ENCODE assay signal across 22 cellular contexts in the genomic region with DNA sequence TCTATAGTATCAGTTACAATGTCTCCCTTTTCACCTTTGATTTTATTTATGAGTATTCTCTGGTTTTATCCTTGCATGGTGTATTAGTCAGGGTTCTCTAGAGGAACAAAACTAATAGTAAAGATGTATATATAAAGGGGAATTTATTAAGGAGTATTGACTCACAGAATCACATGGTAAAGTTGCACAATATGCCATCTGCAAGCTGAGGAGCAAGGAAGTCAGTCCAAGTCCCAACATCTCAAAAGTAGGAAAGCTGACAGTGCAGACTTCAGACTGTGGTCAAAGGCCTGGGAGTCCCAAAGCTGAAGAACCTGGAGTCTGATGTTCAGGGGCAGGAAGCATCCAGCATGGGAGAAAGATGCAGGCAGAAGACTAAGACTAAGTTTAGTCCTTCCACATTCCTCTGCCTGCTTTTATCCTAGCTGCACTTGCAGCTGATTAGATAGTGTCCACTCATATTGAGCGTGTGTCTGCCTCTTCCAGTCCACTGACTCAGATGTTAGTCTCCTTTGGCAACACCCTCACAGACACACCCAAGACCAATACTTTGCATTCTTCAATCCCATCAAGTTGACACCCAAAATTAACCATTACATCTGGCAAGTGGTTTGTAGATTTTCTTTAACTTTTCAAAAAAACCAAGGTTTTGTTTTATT.
A peak's percentile ranks its signal among the peaks of the same experiment; 100 is the strongest.
DNase-seq lines count a peak whose midpoint lies in the region; ATAC-seq, FAIRE-seq and TF ChIP-seq lines count a peak whose summit lies in the region.
"Had no signal": no experiment of that assay in that cellular context is flagged by ENCODE, and none has a peak within 500 bp of the region (broad histone marks: within the 10 kb centered on the region; RNA-seq: fewer than 3 reads in every experiment).

No MANE protein-coding gene starts in this region.

- H4K20me1 ChIP-seq in H1 (replicated peaks in 1 of 2; ENCODE audit: control insufficient read depth in 1 of 2, insufficient read depth in 2 of 2, low read length in 2 of 2) = no peaks in the 10 kb centered on the region

- H2BK12ac ChIP-seq in H1 (ENCODE audit: low read depth, low read length) = no peak overlapping the region

- ATAC-seq in foreskin keratinocyte (peak; percentile 88), GM21526 (IDR thresholded peaks at IDR 0.05; ENCODE audit: low FRiP score, unreplicated experiment) (no peak)
- no peak for ATAC-seq in activated T-cell treated with anti-CD3 and anti-CD28 coated beads, Interleukin-2, amount 50 U/mL, for 4 hours
- ATAC-seq: HCT116 had no signal

- DNase-seq in ELR (ENCODE audit: low read depth) (peak; percentile 22), RKO (ENCODE audit: low spot score) (peak; percentile 1), H1 (ENCODE audit: low read depth in 1 of 2, low spot score in 2 of 2) (no peak), foreskin keratinocyte (peak; percentile 47 to 66), NCI-H146 (lab: John Stamatoyannopoulos, UW) (no peak)
- DNase-seq in activated T-cell treated with anti-CD3 and anti-CD28 coated beads, Interleukin-2, amount 50 U/mL, for 4 hours = no peak
- DNase-seq in activated CD4-positive, alpha-beta T cell treated with anti-CD3 and anti-CD28 coated beads for 1 hour = no peak
- DNase-seq: ACHN; BE2C; CD4-positive, alpha-beta memory T cell; DMS153; DMS79 treated with DMSO at 0.1 percent for 48 hours; EL; GDM1; IMR-90 had no signal

- no peak for FAIRE-seq in H1 (lab: Jason Lieb, UNC)
- FAIRE-seq: GM12892, GM19239, H54 had no signal

- H2BK5ac ChIP-seq in H1 (ENCODE audit: low read depth, low read length) = no peak overlapping the region

- no peaks in the 10 kb centered on the region for H3K79me1 ChIP-seq in H1 (ENCODE audit: low read depth, low read length)

- no peak overlapping the region for H4K91ac ChIP-seq in H1 (replicated peaks; ENCODE audit: insufficient read length, low read length)

- H3K9me3 ChIP-seq in H1 (ENCODE audit: insufficient read depth in 2 of 2, low read depth in 1 of 2, low read length in 1 of 2) = no peaks in the 10 kb centered on the region
- H3K9me3 ChIP-seq: BE2C had no signal

- TF ChIP-seq CTCF in H1 (IDR thresholded peaks at IDR 0.05; ENCODE audit: control extremely low read depth in 1 of 3, insufficient read depth in 1 of 3, low read depth in 1 of 3, low read length in 3 of 3) = no peak
- no peak for TF ChIP-seq CTCF in foreskin keratinocyte (conservative IDR thresholded peaks at IDR 0.05)

- 0 out of 2 replicates have a peak overlapping the region, but pooled peaks have one; percentile 13 for H2AFZ ChIP-seq in H1 (ENCODE audit: low read length)

- no peak overlapping the region for H3K4me3 Mint-ChIP-seq in activated T-cell treated with anti-CD3 and anti-CD28 coated beads, Interleukin-2, amount 50 U/mL, for 4 hours
- H3K4me3 Mint-ChIP-seq: CD4-positive, alpha-beta memory T cell had no signal

- H3K9me3 Mint-ChIP-seq in activated T-cell treated with anti-CD3 and anti-CD28 coated beads, Interleukin-2, amount 50 U/mL, for 4 hours = peaks cover 24% of the 10 kb centered on the region

- no peaks in the 10 kb centered on the region for H3K36me3 ChIP-seq in H1 (ENCODE audit: control insufficient read depth in 2 of 4, insufficient read depth in 4 of 4, low read length in 3 of 4)
- H3K36me3 ChIP-seq: BE2C had no signal

- H4K5ac ChIP-seq in H1 (ENCODE audit: insufficient read length, low read depth, low read length) = no peak overlapping the region

- H3K18ac ChIP-seq in H1 (ENCODE audit: extremely low read depth, low read length) = no peak overlapping the region

- no peak overlapping the region for H3K4ac ChIP-seq in H1 (replicated peaks; ENCODE audit: insufficient read length, low read depth, low read length)

- H3K23ac ChIP-seq in H1 (ENCODE audit: insufficient read length) = no peak overlapping the region

- no peaks in the 10 kb centered on the region for H3K79me2 ChIP-seq in H1 (ENCODE audit: control insufficient read depth in 1 of 2, insufficient read depth in 2 of 2, low read length in 2 of 2)

- no peaks in the 10 kb centered on the region for H3K27me3 Mint-ChIP-seq in activated T-cell treated with anti-CD3 and anti-CD28 coated beads, Interleukin-2, amount 50 U/mL, for 4 hours (ENCODE audit: low read depth)
- H3K27me3 Mint-ChIP-seq: CD4-positive, alpha-beta memory T cell had no signal

- no peak for TF ChIP-seq EP300 in H1 (IDR thresholded peaks at IDR 0.05; ENCODE audit: borderline replicate concordance in 1 of 2, low read depth in 2 of 2, low read length in 2 of 2)

- no peak overlapping the region for H2BK120ac ChIP-seq in H1 (replicated peaks; ENCODE audit: low read depth, low read length)

- no peaks in the 10 kb centered on the region for H3K4me1 Mint-ChIP-seq in activated T-cell treated with anti-CD3 and anti-CD28 coated beads, Interleukin-2, amount 50 U/mL, for 4 hours (ENCODE audit: low read depth)
- H3K4me1 Mint-ChIP-seq: CD4-positive, alpha-beta memory T cell had no signal

- no peak overlapping the region for H2AK5ac ChIP-seq in H1 (ENCODE audit: low read depth, low read length)

- H3K36me3 Mint-ChIP-seq in activated T-cell treated with anti-CD3 and anti-CD28 coated beads, Interleukin-2, amount 50 U/mL, for 4 hours (ENCODE audit: insufficient read depth) = no peaks in the 10 kb centered on the region
- H3K36me3 Mint-ChIP-seq: CD4-positive, alpha-beta memory T cell had no signal

- no peak overlapping the region for H2BK20ac ChIP-seq in H1 (ENCODE audit: low read length)

- H4K8ac ChIP-seq in H1 (ENCODE audit: extremely low read depth, insufficient read depth, low read length) = no peak overlapping the region

- H3K27me3 ChIP-seq in H1 (replicated peaks in 1 of 4; ENCODE audit: control insufficient read depth in 3 of 4, extremely low read depth in 1 of 4, insufficient read depth in 3 of 4, low read length in 3 of 4) (no peaks in the 10 kb centered on the region), foreskin keratinocyte (no peaks in the 10 kb centered on the region)
- H3K27me3 ChIP-seq: BE2C had no signal

- H3K4me3 ChIP-seq in H1 (ENCODE audit: extremely low read depth in 1 of 4, insufficient read depth in 2 of 4, low read depth in 3 of 4, low read length in 4 of 4) = no peak overlapping the region

- H3K56ac ChIP-seq in H1 (replicated peaks; ENCODE audit: insufficient read length, low read depth, low read length) = no peak overlapping the region

- H3K4me1 ChIP-seq in H1 (replicated peaks in 1 of 4; ENCODE audit: control insufficient read depth in 3 of 4, insufficient read depth in 4 of 4, low read length in 3 of 4) = no peaks in the 10 kb centered on the region
- no peaks in the 10 kb centered on the region for H3K4me1 ChIP-seq in foreskin keratinocyte
- H3K4me1 ChIP-seq: BE2C had no signal

- 78% methylated on average over 1 of the region's 1 CpG; no CpG with 5 or more reads in 1 of the 2 experiments for WGBS in H1 (ENCODE audit: extremely low coverage in 1 of 2, insufficient coverage in 1 of 2, insufficient read length in 1 of 2, insufficient replicate concordance in 2 of 2, low coverage in 1 of 2, low lambda C conversion rate in 2 of 2, missing lambda C conversion rate in 1 of 2), 2 experiments

- no peak overlapping the region for H3K4me2 ChIP-seq in H1 (ENCODE audit: insufficient read depth in 1 of 2, low read depth in 2 of 2, low read length in 2 of 2)

- no peaks in the 10 kb centered on the region for H3K23me2 ChIP-seq in H1 (ENCODE audit: low read depth, low read length)

- no peak for TF ChIP-seq RAD21 in H1 (IDR thresholded peaks at IDR 0.05 in 1 of 2, conservative IDR thresholded peaks at IDR 0.05 in 1 of 2; ENCODE audit: low read depth in 2 of 2, low read length in 2 of 2)

- no peak overlapping the region for H3K14ac ChIP-seq in H1 (ENCODE audit: insufficient read length)

- H2BK15ac ChIP-seq in H1 (ENCODE audit: low read length) = no peak overlapping the region

- H3K27ac ChIP-seq in H1 (ENCODE audit: low read depth, low read length) (no peak overlapping the region), foreskin keratinocyte (no peak overlapping the region)
- H3K27ac ChIP-seq: C4-2B, HL-60 had no signal

- POLR2A ChIA-PET in H1 (lab: Charles Lee; ENCODE audit: partially characterized antibody) = no interaction called here

- no peak for TF ChIP-seq POLR2A in H1 (IDR thresholded peaks at IDR 0.05; ENCODE audit: control extremely low read depth in 1 of 2, low read depth in 2 of 2, low read length in 2 of 2)

- no peak overlapping the region for H3K9ac ChIP-seq in H1 (replicated peaks in 1 of 4; ENCODE audit: extremely low read depth in 1 of 4, low read depth in 3 of 4, low read length in 3 of 4)

- CTCF ChIA-PET in H1 (lab: Charles Lee; ENCODE audit: partially characterized antibody) = interaction anchor here (0.6 kb wide), 1 partner anchor 26 kb away, joined by 3 read pairs; no protein-coding TSS in a partner anchor

TF ChIP-seq in H1, 55 proteins besides CTCF, POLR2A, EP300 and RAD21 (continues in another document):
- no peak for TF ChIP-seq SP4 (IDR thresholded peaks at IDR 0.05; ENCODE audit: low read length)
- no peak for TF ChIP-seq SP2 (IDR thresholded peaks at IDR 0.05; ENCODE audit: low read length)
- TF ChIP-seq MAFK (IDR thresholded peaks at IDR 0.05; ENCODE audit: low read depth, low read length) = no peak
- TF ChIP-seq BCL11A (IDR thresholded peaks at IDR 0.05; ENCODE audit: low read depth in 2 of 2, low read length in 2 of 2) = no peak
- TF ChIP-seq HDAC6 (IDR thresholded peaks at IDR 0.05; ENCODE audit: low read depth, low read length) = no peak
- no peak for TF ChIP-seq EGR1 (IDR thresholded peaks at IDR 0.05; ENCODE audit: borderline replicate concordance, low read depth, low read length)
- TF ChIP-seq ZNF274 (IDR thresholded peaks at IDR 0.05; ENCODE audit: borderline replicate concordance, extremely low read depth, low read length) = no peak
- TF ChIP-seq, protein P1, sequence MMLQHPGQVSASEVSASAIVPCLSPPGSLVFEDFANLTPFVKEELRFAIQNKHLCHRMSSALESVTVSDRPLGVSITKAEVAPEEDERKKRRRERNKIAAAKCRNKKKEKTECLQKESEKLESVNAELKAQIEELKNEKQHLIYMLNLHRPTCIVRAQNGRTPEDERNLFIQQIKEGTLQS (IDR thresholded peaks at IDR 0.05; ENCODE audit: insufficient read depth, low read depth, low read length) = no peak
- no peak for TF ChIP-seq CBX5 (IDR thresholded peaks at IDR 0.05; ENCODE audit: low read depth, low read length)
- TF ChIP-seq RXRA (IDR thresholded peaks at IDR 0.05; ENCODE audit: insufficient read depth, low read depth, low read length) = no peak
- TF ChIP-seq SIRT6 (IDR thresholded peaks at IDR 0.05; ENCODE audit: low read length) = no peak
- no peak for TF ChIP-seq JUN (IDR thresholded peaks at IDR 0.05; ENCODE audit: low read depth, low read length)
- TF ChIP-seq RFX5 (IDR thresholded peaks at IDR 0.05; ENCODE audit: borderline replicate concordance, low read depth, low read length) = no peak
- TF ChIP-seq, protein P2, sequence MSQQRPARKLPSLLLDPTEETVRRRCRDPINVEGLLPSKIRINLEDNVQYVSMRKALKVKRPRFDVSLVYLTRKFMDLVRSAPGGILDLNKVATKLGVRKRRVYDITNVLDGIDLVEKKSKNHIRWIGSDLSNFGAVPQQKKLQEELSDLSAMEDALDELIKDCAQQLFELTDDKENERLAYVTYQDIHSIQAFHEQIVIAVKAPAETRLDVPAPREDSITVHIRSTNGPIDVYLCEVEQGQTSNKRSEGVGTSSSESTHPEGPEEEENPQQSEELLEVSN (IDR thresholded peaks at IDR 0.05) = no peak

Comparison
In these comparisons a context has a peak if more than half of its experiments do, and no peak if none do; other contexts are left out.
1. DNase-seq: peak in ELR (single experiment), RKO (single experiment) and foreskin keratinocyte (2 of 2); none in H1 (0 of 2), NCI-H146 (single experiment), activated T-cell treated with anti-CD3 and anti-CD28 coated beads, Interleukin-2, amount 50 U/mL, for 4 hours (single experiment) and activated CD4-positive, alpha-beta T cell treated with anti-CD3 and anti-CD28 coated beads for 1 hour (single experiment).